Comparison of ENCODE assay signal across 9 cellular contexts in the genomic region with DNA sequence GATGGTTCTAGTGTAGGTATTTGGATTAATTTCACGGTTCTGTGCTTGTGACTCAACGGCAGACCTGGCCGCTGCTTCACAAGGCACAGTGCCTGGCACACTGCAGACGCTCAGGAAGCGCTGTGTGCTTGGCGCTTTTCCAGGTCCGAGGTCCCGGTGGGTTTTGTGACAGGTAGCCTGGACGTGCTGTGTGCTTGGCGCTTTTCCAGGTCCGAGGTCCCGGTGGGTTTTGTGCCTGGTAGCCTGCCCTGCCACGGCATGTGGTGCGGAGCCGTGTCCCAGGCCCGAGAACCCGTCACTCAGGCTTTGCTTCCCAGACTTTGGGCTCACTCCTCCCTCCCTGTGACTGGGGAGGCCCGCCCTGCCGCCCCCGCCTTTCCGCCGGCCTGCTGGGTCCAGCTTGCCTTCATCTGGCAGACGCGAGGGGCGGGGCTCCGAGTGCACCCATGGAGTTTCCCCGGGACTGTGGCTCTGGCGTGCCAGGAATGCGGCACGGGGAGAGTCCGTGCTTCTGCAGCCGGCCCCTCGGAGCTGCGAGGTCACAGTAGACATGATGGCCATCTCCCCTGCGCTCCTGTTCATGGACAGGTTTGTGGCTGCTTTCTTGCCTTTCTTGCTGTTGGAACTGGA. TPM values are rescaled to one million over a fixed set of nuclear protein-coding genes. Genes with fewer than 3 reads are reported as not detected.
DNase-seq lines count a peak whose midpoint lies in the region; ATAC-seq, FAIRE-seq and TF ChIP-seq lines count a peak whose summit lies in the region.
"Had no signal": no experiment of that assay in that cellular context is flagged by ENCODE, and none has a peak within 500 bp of the region (broad histone marks: within the 10 kb centered on the region; RNA-seq: fewer than 3 reads in every experiment).

No MANE protein-coding gene starts in this region.

- TF ChIP-seq CTCF in astrocyte (IDR thresholded peaks at IDR 0.05; ENCODE audit: insufficient read depth, low read depth, low read length) = no peak

- H3K9me3 ChIP-seq in astrocyte (ENCODE audit: insufficient read depth, low read depth, low read length) = no peaks in the 10 kb centered on the region

- H3K27me3 ChIP-seq in astrocyte (ENCODE audit: insufficient read depth, low read length) = no peaks in the 10 kb centered on the region

- H3K27ac Mint-ChIP-seq in astrocyte (ENCODE audit: unreplicated experiment) = peak overlapping the region; percentile 44

- peak; percentile 90 to 94 for ATAC-seq in left cardiac atrium
- ATAC-seq in sciatic nerve = peak; percentile 89
- ATAC-seq in GM21360 (IDR thresholded peaks at IDR 0.05; ENCODE audit: unreplicated experiment) = no peak
- no peak for ATAC-seq in HG02852 (IDR thresholded peaks at IDR 0.05; ENCODE audit: unreplicated experiment)
- no peak for ATAC-seq in HG02938 (IDR thresholded peaks at IDR 0.05; ENCODE audit: unreplicated experiment)

- no peaks in the 10 kb centered on the region for H3K9me3 Mint-ChIP-seq in astrocyte (ENCODE audit: unreplicated experiment)

- peaks cover 2% of the 10 kb centered on the region for H3K4me1 ChIP-seq in astrocyte (ENCODE audit: insufficient read depth, low read length)

- H3K27ac ChIP-seq in astrocyte (ENCODE audit: low read depth, low read length) = no peak overlapping the region

- FAIRE-seq in astrocyte (lab: Jason Lieb, UNC) = no peak

- H3K4me1 Mint-ChIP-seq in astrocyte (ENCODE audit: low read depth, unreplicated experiment) = peaks cover 16% of the 10 kb centered on the region

- intact Hi-C loops in left cardiac atrium (cut with DNase I) (no loop called here), sciatic nerve (cut with DNase I) (no loop called here)

- peaks cover 3% of the 10 kb centered on the region for H3K79me2 ChIP-seq in astrocyte (ENCODE audit: insufficient read depth, low read length)

- H3K4me3 ChIP-seq in astrocyte (ENCODE audit: insufficient read depth, low read depth, low read length) = no peak overlapping the region

- peak overlapping the region; percentile 21 for H3K9ac ChIP-seq in astrocyte (ENCODE audit: low read length)

- no peaks in the 10 kb centered on the region for H3K27me3 Mint-ChIP-seq in astrocyte (ENCODE audit: low read depth, unreplicated experiment)

- H3K36me3 Mint-ChIP-seq in astrocyte (ENCODE audit: low read depth, unreplicated experiment) = no peaks in the 10 kb centered on the region

- no peaks in the 10 kb centered on the region for H3K36me3 ChIP-seq in astrocyte (ENCODE audit: insufficient read depth, low read length)

- peaks cover 26% of the 10 kb centered on the region for H4K20me1 ChIP-seq in astrocyte (ENCODE audit: insufficient read depth, low read length)

- H2AFZ ChIP-seq in astrocyte (ENCODE audit: low read depth, low read length) = peak overlapping the region; percentile 58

- peak overlapping the region; percentile 82 for H3K4me2 ChIP-seq in astrocyte (ENCODE audit: low read length)

- DNase-seq in D341Med (ENCODE audit: low spot score) (peak; percentile 44), astrocyte (ENCODE audit: low read depth) (peak; percentile 68), left cardiac atrium (peak; percentile 91), sciatic nerve (ENCODE audit: low spot score) (peak; percentile 83), kidney glomerular epithelial cell (lab: John Stamatoyannopoulos, UW) (no peak)
- DNase-seq: SHP77 had no signal

- H3K4me3 Mint-ChIP-seq in astrocyte (ENCODE audit: unreplicated experiment) = no peak overlapping the region

RNA-seq across cellular contexts. Expression of gene TBC1D14, which starts 44.2 kb away (rescaled TPM):
- total RNA-seq in astrocyte (25.8 and 30.4 TPM in 2 replicates), left cardiac atrium (10 to 100 TPM; 34.7 to 35.9 TPM), sciatic nerve (68.2 TPM)

Comparison
In these comparisons a context has a peak if more than half of its experiments do, and no peak if none do; other contexts are left out.
1. ATAC-seq: peak in left cardiac atrium (2 of 2) and sciatic nerve (single experiment); none in GM21360 (single experiment), HG02852 (single experiment) and HG02938 (single experiment).